Comparison of ENCODE assay signal across 9 cellular contexts in the genomic region with DNA sequence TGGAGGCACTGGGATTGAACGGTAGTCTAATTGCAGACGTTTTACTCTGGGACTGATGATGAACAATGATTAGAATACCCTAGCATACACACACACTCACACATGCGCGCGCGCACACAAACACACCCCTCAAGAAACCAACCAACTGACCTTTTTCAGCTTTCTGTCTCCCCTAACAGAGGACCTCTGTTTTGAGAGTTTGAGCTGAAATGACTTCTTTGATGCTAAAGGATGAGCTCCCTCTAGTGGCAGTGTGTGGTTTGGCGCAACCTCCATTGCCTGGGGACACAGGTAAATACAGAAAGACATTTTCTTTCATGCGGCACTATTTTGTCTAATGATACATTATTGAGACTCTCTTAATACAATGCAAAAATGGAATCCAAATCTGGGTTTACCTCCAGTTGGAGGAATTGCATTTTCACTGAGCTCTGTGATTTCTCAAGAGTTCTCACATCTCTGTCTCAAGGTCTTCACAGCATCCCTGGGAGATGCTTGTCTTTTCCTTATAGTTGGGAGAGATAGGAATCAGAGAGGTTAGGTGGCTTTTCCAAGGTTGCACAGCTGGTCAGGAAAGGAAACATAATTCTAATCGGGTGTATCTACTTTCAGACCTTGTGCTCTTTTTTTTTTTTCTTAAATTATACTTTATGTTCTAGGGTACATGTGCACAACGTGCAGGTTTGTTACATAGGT.
DNase-seq lines count a peak whose midpoint lies in the region; ATAC-seq, FAIRE-seq and TF ChIP-seq lines count a peak whose summit lies in the region.
"Had no signal": no experiment of that assay in that cellular context is flagged by ENCODE, and none has a peak within 500 bp of the region (broad histone marks: within the 10 kb centered on the region; RNA-seq: fewer than 3 reads in every experiment).

No MANE protein-coding gene starts in this region.

- H3K9me3 Mint-ChIP-seq in activated T-cell treated with anti-CD3 and anti-CD28 coated beads, Interleukin-2, amount 50 U/mL, for 24 hours: no peaks in the 10 kb centered on the region
- no peaks in the 10 kb centered on the region for H3K9me3 Mint-ChIP-seq in type B pancreatic cell

- FAIRE-seq in HTR-8/SVneo (lab: Jason Lieb, UNC): no peak

- H3K4me3 ChIP-seq in fibroblast of pulmonary artery (replicated peaks; ENCODE audit: low read depth, low read length) (no peak overlapping the region), osteoblast (ENCODE audit: insufficient read depth, low read length) (no peak overlapping the region)

- H3K4me1 ChIP-seq in osteoblast (ENCODE audit: insufficient read depth, low read length): no peaks in the 10 kb centered on the region

- TF ChIP-seq CTCF in fibroblast of pulmonary artery (IDR thresholded peaks at IDR 0.05; ENCODE audit: low read length, missing control alignments): peak; percentile 97
- TF ChIP-seq CTCF in osteoblast (IDR thresholded peaks at IDR 0.05; ENCODE audit: extremely low read depth, low read depth, low read length): peak; percentile 91
- TF ChIP-seq CTCF in type B pancreatic cell (conservative IDR thresholded peaks at IDR 0.05): peak; percentile 93

- H3K27me3 ChIP-seq in osteoblast (ENCODE audit: insufficient read depth, low read length): no peaks in the 10 kb centered on the region

- no peaks in the 10 kb centered on the region for H4K20me1 ChIP-seq in osteoblast (ENCODE audit: insufficient read depth, low read length)

- ATAC-seq in GM19397 (IDR thresholded peaks at IDR 0.05; ENCODE audit: unreplicated experiment): peak; percentile 43

- no peaks in the 10 kb centered on the region for H3K9me3 ChIP-seq in osteoblast (ENCODE audit: low read depth, low read length)

- H2AFZ ChIP-seq in osteoblast (ENCODE audit: low read length): peak overlapping the region; percentile 68

- no peak overlapping the region for H3K27ac ChIP-seq in osteoblast (ENCODE audit: low read depth, low read length)

- no peak overlapping the region for H3K4me2 ChIP-seq in osteoblast (ENCODE audit: insufficient read depth, low read length)

- peak; percentile 91 for DNase-seq in COLO829 (ENCODE audit: low spot score)
- peak; percentile 40 for DNase-seq in HTR-8/SVneo (ENCODE audit: insufficient read length, low spot score)
- peak; percentile 92 for DNase-seq in OCI-M1 (lab: John Stamatoyannopoulos, UW)
- DNase-seq in activated T-cell treated with anti-CD3 and anti-CD28 coated beads, Interleukin-2, amount 50 U/mL, for 24 hours: peak; percentile 67
- DNase-seq in fibroblast of pulmonary artery (ENCODE audit: low read depth): peak; percentile 67
- no peak for DNase-seq in osteoblast (ENCODE audit: insufficient read length, low spot score, missing footprints)
- no peak for DNase-seq in type B pancreatic cell (ENCODE audit: extremely low spot score, unreplicated experiment)

- no peaks in the 10 kb centered on the region for H3K27me3 Mint-ChIP-seq in activated T-cell treated with anti-CD3 and anti-CD28 coated beads, Interleukin-2, amount 50 U/mL, for 24 hours
- no peaks in the 10 kb centered on the region for H3K27me3 Mint-ChIP-seq in type B pancreatic cell

- no peaks in the 10 kb centered on the region for H3K79me2 ChIP-seq in osteoblast (ENCODE audit: insufficient read depth, low read length)

- H3K4me1 Mint-ChIP-seq in activated T-cell treated with anti-CD3 and anti-CD28 coated beads, Interleukin-2, amount 50 U/mL, for 24 hours (ENCODE audit: low read depth): peaks cover 13% of the 10 kb centered on the region
- H3K4me1 Mint-ChIP-seq in type B pancreatic cell (ENCODE audit: unreplicated experiment): no peaks in the 10 kb centered on the region

- H3K36me3 Mint-ChIP-seq in activated T-cell treated with anti-CD3 and anti-CD28 coated beads, Interleukin-2, amount 50 U/mL, for 24 hours (ENCODE audit: low read depth): no peaks in the 10 kb centered on the region
- no peaks in the 10 kb centered on the region for H3K36me3 Mint-ChIP-seq in type B pancreatic cell
- H3K36me3 Mint-ChIP-seq: activated naive CD8-positive, alpha-beta T cell had no signal

- no peak overlapping the region for H3K4me3 Mint-ChIP-seq in activated T-cell treated with anti-CD3 and anti-CD28 coated beads, Interleukin-2, amount 50 U/mL, for 24 hours
- no peak overlapping the region for H3K4me3 Mint-ChIP-seq in type B pancreatic cell
- H3K4me3 Mint-ChIP-seq: activated naive CD8-positive, alpha-beta T cell had no signal

- H3K27ac Mint-ChIP-seq in activated T-cell treated with anti-CD3 and anti-CD28 coated beads, Interleukin-2, amount 50 U/mL, for 24 hours: no peak overlapping the region
- H3K27ac Mint-ChIP-seq in type B pancreatic cell: no peak overlapping the region
- H3K27ac Mint-ChIP-seq: activated naive CD8-positive, alpha-beta T cell had no signal

- no peaks in the 10 kb centered on the region for H3K36me3 ChIP-seq in osteoblast (ENCODE audit: insufficient read depth, low read length)

Comparison
In these comparisons a context has a peak if more than half of its experiments do, and no peak if none do; other contexts are left out.
1. DNase-seq: peak in COLO829 (single experiment), HTR-8/SVneo (single experiment), OCI-M1 (single experiment), activated T-cell treated with anti-CD3 and anti-CD28 coated beads, Interleukin-2, amount 50 U/mL, for 24 hours (single experiment) and fibroblast of pulmonary artery (single experiment); none in osteoblast (single experiment) and type B pancreatic cell (single experiment).
2. Peak in every context shown above with its lines, with median percentiles within 50 percentile points of each other: CTCF ChIP-seq.